In the genomic region with DNA sequence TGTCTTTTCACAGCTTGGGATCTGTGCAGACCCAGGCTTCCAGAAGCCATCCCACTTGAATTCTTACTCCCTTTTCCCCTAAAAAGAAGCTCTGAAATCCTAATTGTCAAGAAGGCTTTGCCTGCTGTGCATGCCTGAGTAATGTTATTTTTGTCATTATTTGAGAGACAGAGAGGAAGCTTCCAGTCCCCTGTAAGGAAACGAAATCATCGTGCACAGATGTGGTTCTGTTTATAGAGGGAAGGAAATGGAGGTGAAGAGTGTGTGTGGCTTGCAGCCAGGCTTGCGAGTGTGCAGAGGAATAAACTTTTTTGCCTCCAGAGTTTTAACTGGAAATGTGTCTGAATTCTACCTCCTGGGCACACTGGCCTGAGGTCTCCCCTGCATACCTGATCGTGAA, we compare ENCODE assay signal across 19 cellular contexts.
A peak's percentile ranks its signal among the peaks of the same experiment; 100 is the strongest.
DNase-seq lines count a peak whose midpoint lies in the region; ATAC-seq and TF ChIP-seq lines count a peak whose summit lies in the region.
"Had no signal": no experiment of that assay in that cellular context is flagged by ENCODE, and none has a peak within 500 bp of the region (broad histone marks: within the 10 kb centered on the region; RNA-seq: fewer than 3 reads in every experiment).

No MANE protein-coding gene starts in this region.

- H4K8ac ChIP-seq in mesenchymal stem cell (ENCODE audit: low read length), result no peak overlapping the region

- no peak overlapping the region for H3K23ac ChIP-seq in mesenchymal stem cell (ENCODE audit: low read length in 2 of 2)

- no peak for TF ChIP-seq CTCF in CD4-positive, alpha-beta T cell (IDR thresholded peaks at IDR 0.05)
- TF ChIP-seq CTCF in HFFc6 (IDR thresholded peaks at IDR 0.05), result no peak
- no peak for TF ChIP-seq CTCF in SU-DHL-6 (IDR thresholded peaks at IDR 0.05; ENCODE audit: insufficient read depth, low read length, poor library complexity, severe bottlenecking)

- POLR2A ChIA-PET in CD4-positive, alpha-beta T cell (lab: Charles Lee), result no interaction called here

- H3K79me2 ChIP-seq in SU-DHL-6 (ENCODE audit: insufficient read depth, low read length), result peaks cover 51% of the 10 kb centered on the region

- no peak overlapping the region for H2BK120ac ChIP-seq in mesenchymal stem cell (ENCODE audit: low read depth, low read length)

- no peak overlapping the region for H3K18ac ChIP-seq in mesenchymal stem cell (ENCODE audit: low read depth in 1 of 2, low read length in 2 of 2)

- H3K27me3 Mint-ChIP-seq in CD4-positive, alpha-beta T cell, result no peaks in the 10 kb centered on the region
- no peaks in the 10 kb centered on the region for H3K27me3 Mint-ChIP-seq in HFFc6 (ENCODE audit: insufficient read depth)
- H3K27me3 Mint-ChIP-seq: T-helper 17 cell had no signal

- CTCF ChIA-PET in CD4-positive, alpha-beta T cell (lab: Charles Lee), result interaction anchor here (0.9 kb wide), 1 partner anchor 9 kb away, joined by 4 read pairs; no protein-coding TSS in a partner anchor

- no peak for DNase-seq in CD4-positive, alpha-beta T cell
- DNase-seq in HFFc6 (no peak), mesenchymal stem cell (no peak), NCI-H2029 treated with DMSO at 0.1 percent for 48 hours (lab: John Stamatoyannopoulos, UW) (no peak)
- DNase-seq: activated CD4-positive, alpha-beta T cell treated with anti-CD3 and anti-CD28 coated beads for 1 hour; activated T-cell treated with anti-CD3 and anti-CD28 coated beads, Interleukin-2, amount 50 U/mL, for 24 hours; adrenal gland; left cardiac atrium; NCI-H510A treated with DMSO at 0.1 percent for 48 hours; RPMI8226; stimulated activated CD4-positive, alpha-beta T cell treated with anti-CD3 and anti-CD28 coated beads, Interleukin-2, amount 100 ng/mL, for 24 hours; stimulated activated CD8-positive, alpha-beta memory T cell treated with anti-CD3 and anti-CD28 coated beads, Interleukin-4, amount 100 ng/mL, for 48 hours; T-helper 17 cell; tibial artery had no signal

- intact Hi-C loops in CD4-positive, alpha-beta T cell (cut with DNase I, micrococcal nuclease), result no loop called here

- peak overlapping the region; percentile 15 for H3K4me3 Mint-ChIP-seq in CD4-positive, alpha-beta T cell
- H3K4me3 Mint-ChIP-seq in HFFc6, result peak overlapping the region; percentile 37; the same call in 1 of the 2 replicates
- H3K4me3 Mint-ChIP-seq: activated T-cell treated with anti-CD3 and anti-CD28 coated beads, Interleukin-2, amount 50 U/mL, for 24 hours; T-helper 17 cell had no signal

- H2AFZ ChIP-seq in SU-DHL-6 (ENCODE audit: low read depth, low read length, severe bottlenecking) (no peak overlapping the region), mesenchymal stem cell (ENCODE audit: low read depth, low read length) (no peak overlapping the region)

- peaks cover 8% of the 10 kb centered on the region for H3K36me3 Mint-ChIP-seq in CD4-positive, alpha-beta T cell (ENCODE audit: low read depth)
- peaks cover 6% of the 10 kb centered on the region for H3K36me3 Mint-ChIP-seq in HFFc6 (ENCODE audit: low read depth)

- no peaks in the 10 kb centered on the region for H3K9me3 Mint-ChIP-seq in CD4-positive, alpha-beta T cell
- no peaks in the 10 kb centered on the region for H3K9me3 Mint-ChIP-seq in HFFc6
- H3K9me3 Mint-ChIP-seq: activated T-cell treated with anti-CD3 and anti-CD28 coated beads, Interleukin-2, amount 50 U/mL, for 24 hours had no signal

- H2BK5ac ChIP-seq in mesenchymal stem cell (ENCODE audit: low read depth, low read length, poor library complexity, severe bottlenecking), result no peak overlapping the region

- no peak overlapping the region for H3K14ac ChIP-seq in mesenchymal stem cell (ENCODE audit: low read length in 2 of 2)

- no peak overlapping the region for H3K27ac ChIP-seq in CD4-positive, alpha-beta T cell (ENCODE audit: low read depth, low read length)
- H3K27ac ChIP-seq in SU-DHL-6 (ENCODE audit: low read depth, low read length) (peak overlapping the region; percentile 67; the same call in 1 of the 2 replicates), mesenchymal stem cell (ENCODE audit: low read length, poor library complexity, severe bottlenecking) (peak overlapping the region; percentile 51)
- H3K27ac ChIP-seq: adrenal gland had no signal

- peaks cover 11% of the 10 kb centered on the region; the same call in 1 of the 2 replicates for H3F3A ChIP-seq in SU-DHL-6 (ENCODE audit: insufficient read depth)

- no peak overlapping the region for H3K4me3 ChIP-seq in SU-DHL-6 (ENCODE audit: insufficient read depth, low read length, poor library complexity, severe bottlenecking)
- no peak overlapping the region for H3K4me3 ChIP-seq in mesenchymal stem cell (ENCODE audit: insufficient read depth in 1 of 2, low read depth in 1 of 2, low read length in 2 of 2)
- H3K4me3 ChIP-seq: adrenal gland, coronary artery, tibial artery had no signal

- H3K4me2 ChIP-seq in SU-DHL-6 (ENCODE audit: low read depth, low read length, poor library complexity, severe bottlenecking) (peak overlapping the region; percentile 61), mesenchymal stem cell (ENCODE audit: low read length, poor library complexity, severe bottlenecking) (no peak overlapping the region)

- no peak overlapping the region for H2AK5ac ChIP-seq in mesenchymal stem cell (ENCODE audit: low read length, severe bottlenecking)

- no peaks in the 10 kb centered on the region for H3K9me2 ChIP-seq in SU-DHL-6 (replicated peaks; ENCODE audit: insufficient read depth, low read length)

- H3K9ac ChIP-seq in SU-DHL-6 (ENCODE audit: low read length), result 0 out of 2 replicates have a peak overlapping the region, but pooled peaks have one; percentile 43
- H3K9ac ChIP-seq in mesenchymal stem cell (ENCODE audit: low read length), result no peak overlapping the region

- H2BK15ac ChIP-seq in mesenchymal stem cell (ENCODE audit: low read depth, poor library complexity, severe bottlenecking), result no peak overlapping the region

- H4K91ac ChIP-seq in mesenchymal stem cell (ENCODE audit: low read length), result no peak overlapping the region

- peaks cover 8% of the 10 kb centered on the region for H3K4me1 ChIP-seq in mesenchymal stem cell (ENCODE audit: control insufficient read depth, insufficient read depth, low read depth, low read length)

- H3K36me3 ChIP-seq in SU-DHL-6 (ENCODE audit: low read length) (no peaks in the 10 kb centered on the region), mesenchymal stem cell (ENCODE audit: control insufficient read depth in 1 of 2, insufficient read depth in 2 of 2, low read depth in 1 of 2, low read length in 2 of 2) (peaks cover 0 to 6% of the 10 kb centered on the region in 2 experiments)
- H3K36me3 ChIP-seq: adrenal gland, tibial artery had no signal

- H3K27me3 ChIP-seq in CD4-positive, alpha-beta T cell (ENCODE audit: control insufficient read depth, insufficient read depth, low read length), result no peaks in the 10 kb centered on the region
- H3K27me3 ChIP-seq in SU-DHL-6 (ENCODE audit: low read length), result no peaks in the 10 kb centered on the region
- no peaks in the 10 kb centered on the region for H3K27me3 ChIP-seq in mesenchymal stem cell (ENCODE audit: control insufficient read depth in 1 of 2, insufficient read depth in 1 of 2, low read length in 2 of 2)
- H3K27me3 ChIP-seq: adrenal gland, tibial artery had no signal

- H3K9me3 ChIP-seq in CD4-positive, alpha-beta T cell (ENCODE audit: control insufficient read depth, low read length), result no peaks in the 10 kb centered on the region
- H3K9me3 ChIP-seq in SU-DHL-6 (ENCODE audit: insufficient read depth, low read length), result no peaks in the 10 kb centered on the region
- no peaks in the 10 kb centered on the region for H3K9me3 ChIP-seq in mesenchymal stem cell (ENCODE audit: control insufficient read depth, low read length)
- H3K9me3 ChIP-seq: adrenal gland, tibial artery had no signal

- no peak overlapping the region for H3K27ac Mint-ChIP-seq in CD4-positive, alpha-beta T cell
- H3K27ac Mint-ChIP-seq in HFFc6, result peak overlapping the region; percentile 77
- H3K27ac Mint-ChIP-seq: activated T-cell treated with anti-CD3 and anti-CD28 coated beads, Interleukin-2, amount 50 U/mL, for 24 hours; T-helper 17 cell had no signal

- peaks cover 9% of the 10 kb centered on the region for H3K79me1 ChIP-seq in mesenchymal stem cell (replicated peaks; ENCODE audit: low read length, poor library complexity, severe bottlenecking)

- no peaks in the 10 kb centered on the region for H4K20me1 ChIP-seq in SU-DHL-6 (ENCODE audit: low read depth, low read length)

- ATAC-seq in CD4-positive, alpha-beta T cell (ENCODE audit: poor library complexity), result no peak
- ATAC-seq in GM18502 (IDR thresholded peaks at IDR 0.05; ENCODE audit: poor library complexity, unreplicated experiment) (no peak), GM21515 (IDR thresholded peaks at IDR 0.05; ENCODE audit: unreplicated experiment) (no peak), GM19467 (IDR thresholded peaks at IDR 0.05; ENCODE audit: unreplicated experiment) (no peak)
- ATAC-seq: left cardiac atrium, T-helper 17 cell had no signal

- H3K4me1 Mint-ChIP-seq in CD4-positive, alpha-beta T cell (ENCODE audit: low read depth), result peaks cover 68% of the 10 kb centered on the region
- H3K4me1 Mint-ChIP-seq in HFFc6 (ENCODE audit: low read depth), result peaks cover 64% of the 10 kb centered on the region

- H3K4ac ChIP-seq in mesenchymal stem cell (ENCODE audit: low read depth in 1 of 2, low read length in 2 of 2), result peak overlapping the region in 1 of 2 experiments; percentile 80

- H2BK12ac ChIP-seq in mesenchymal stem cell (ENCODE audit: low read length in 2 of 2), result no peak overlapping the region

- WGBS in mesenchymal stem cell, result 0% methylated on average over 3 of the region's 4 CpGs
